Comparison of ENCODE assay signal across 25 cellular contexts in genomic region chr5:116853992-116854391, GRCh38.
"Had no signal": no experiment of that assay in that cellular context is flagged by ENCODE, and none has a peak within 500 bp of the region (broad histone marks: within the 10 kb centered on the region; RNA-seq: fewer than 3 reads in every experiment).

No MANE protein-coding gene starts in this region.

- ATAC-seq: mucosa of descending colon; naive thymus-derived CD4-positive, alpha-beta T cell; natural killer cell treated with Interleukin-12 subunit alpha and Interleukin-12 subunit beta and Interleukin-15 and Interleukin-18, amount 100 ng/mL, for 72 hours; right lobe of liver; stimulated activated memory B cell treated with anti-CD40 and anti-IgM and Interleukin-4, amounts not matched to agents 10 μg/mL and 1 μg/mL and 100 μg/mL, for 72 hours; stimulated activated naive CD8-positive, alpha-beta T cell treated with anti-CD3 and anti-CD28 coated beads, Interleukin-15, amount 100 ng/mL, for 72 hours; upper lobe of right lung had no signal

- H3K4me3 ChIP-seq: left ventricle myocardium inferior, lung, mucosa of descending colon, ovary, right atrium auricular region, right lobe of liver, smooth muscle cell, testis, thyroid gland, transverse colon, upper lobe of right lung had no signal

- H3K36me3 ChIP-seq: left ventricle myocardium inferior, ovary, right atrium auricular region, right lobe of liver, thyroid gland, transverse colon, upper lobe of right lung had no signal

- H3K4me1 Mint-ChIP-seq: naive thymus-derived CD4-positive, alpha-beta T cell; stimulated activated memory B cell treated with anti-CD40 and anti-IgM and Interleukin-4, amounts not matched to agents 10 μg/mL and 1 μg/mL and 100 μg/mL, for 72 hours; stimulated activated naive CD8-positive, alpha-beta T cell treated with anti-CD3 and anti-CD28 coated beads, Interleukin-15, amount 100 ng/mL, for 72 hours had no signal

- FAIRE-seq: urothelium cell line had no signal

- H3K4me3 Mint-ChIP-seq: naive thymus-derived CD4-positive, alpha-beta T cell; natural killer cell treated with Interleukin-12 subunit alpha and Interleukin-12 subunit beta and Interleukin-15 and Interleukin-18, amount 100 ng/mL, for 72 hours; stimulated activated memory B cell treated with anti-CD40 and anti-IgM and Interleukin-4, amounts not matched to agents 10 μg/mL and 1 μg/mL and 100 μg/mL, for 72 hours; stimulated activated naive CD8-positive, alpha-beta T cell treated with anti-CD3 and anti-CD28 coated beads, Interleukin-15, amount 100 ng/mL, for 72 hours had no signal

- H3K27ac Mint-ChIP-seq: naive thymus-derived CD4-positive, alpha-beta T cell; natural killer cell treated with Interleukin-12 subunit alpha and Interleukin-12 subunit beta and Interleukin-15 and Interleukin-18, amount 100 ng/mL, for 72 hours; progenitor cell of endocrine pancreas; stimulated activated memory B cell treated with anti-CD40 and anti-IgM and Interleukin-4, amounts not matched to agents 10 μg/mL and 1 μg/mL and 100 μg/mL, for 72 hours had no signal

- H3K27me3 ChIP-seq: ovary, right atrium auricular region, right lobe of liver, testis, thyroid gland, upper lobe of right lung had no signal

- H3K9me3 Mint-ChIP-seq: stimulated activated memory B cell treated with anti-CD40 and anti-IgM and Interleukin-4, amounts not matched to agents 10 μg/mL and 1 μg/mL and 100 μg/mL, for 72 hours had no signal

- H3K4me1 ChIP-seq: left ventricle myocardium inferior, right atrium auricular region, right lobe of liver, testis, thyroid gland, transverse colon, upper lobe of right lung had no signal

- H3K36me3 Mint-ChIP-seq: naive thymus-derived CD4-positive, alpha-beta T cell; natural killer cell treated with Interleukin-12 subunit alpha and Interleukin-12 subunit beta and Interleukin-15 and Interleukin-18, amount 100 ng/mL, for 72 hours; stimulated activated memory B cell treated with anti-CD40 and anti-IgM and Interleukin-4, amounts not matched to agents 10 μg/mL and 1 μg/mL and 100 μg/mL, for 72 hours had no signal

- H3K9me3 ChIP-seq: left ventricle myocardium inferior, mucosa of descending colon, ovary, right atrium auricular region, right lobe of liver, testis, thyroid gland, transverse colon, upper lobe of right lung had no signal

- H3K4me2 ChIP-seq: smooth muscle cell had no signal

- H3K27ac ChIP-seq: left ventricle myocardium inferior, ovary, right atrium auricular region, right lobe of liver, testis, thyroid gland, transverse colon, upper lobe of right lung had no signal

- DNase-seq: hypothalamus; islet precursor cell; left ventricle myocardium inferior; midbrain; mucosa of descending colon; naive thymus-derived CD4-positive, alpha-beta T cell; ovary; right lobe of liver; stimulated activated CD4-positive, alpha-beta T cell treated with anti-CD3 and anti-CD28 coated beads, Interleukin-1b, Interleukin-23, amount 100 ng/mL, for 48 hours; stimulated activated CD4-positive, alpha-beta T cell treated with anti-CD3 and anti-CD28 coated beads, Interleukin-2, amount 100 ng/mL, for 48 hours; stimulated activated CD4-positive, alpha-beta T cell treated with anti-CD3 and anti-CD28 coated beads, Interleukin-4, amount 100 ng/mL, for 4 hours; stimulated activated CD8-positive, alpha-beta memory T cell treated with anti-CD3 and anti-CD28 coated beads, Interleukin-4, amount 100 ng/mL, for 48 hours; stimulated activated naive CD4-positive, alpha-beta T cell treated with Interleukin-2 at 50 U/mL for 16 hours; stimulated activated naive CD8-positive, alpha-beta T cell treated with anti-CD3 and anti-CD28 coated beads, Interleukin-15, amount 100 ng/mL, for 72 hours; testis; thyroid gland; transverse colon; upper lobe of right lung had no signal

- H3K27me3 Mint-ChIP-seq: natural killer cell treated with Interleukin-12 subunit alpha and Interleukin-12 subunit beta and Interleukin-15 and Interleukin-18, amount 100 ng/mL, for 72 hours; stimulated activated memory B cell treated with anti-CD40 and anti-IgM and Interleukin-4, amounts not matched to agents 10 μg/mL and 1 μg/mL and 100 μg/mL, for 72 hours; stimulated activated naive CD8-positive, alpha-beta T cell treated with anti-CD3 and anti-CD28 coated beads, Interleukin-15, amount 100 ng/mL, for 72 hours had no signal
